14 cellular contexts compared by ENCODE assay signal in genomic region chr13:21594715-21595545, GRCh38. TPM values are rescaled to one million over a fixed set of nuclear protein-coding genes. Genes with fewer than 3 reads are reported as not detected.
DNase-seq lines count a peak whose midpoint lies in the region; ATAC-seq and TF ChIP-seq lines count a peak whose summit lies in the region.
"Had no signal": no experiment of that assay in that cellular context is flagged by ENCODE, and none has a peak within 500 bp of the region (broad histone marks: within the 10 kb centered on the region; RNA-seq: fewer than 3 reads in every experiment).

No MANE protein-coding gene starts in this region.

- peaks cover 39% of the 10 kb centered on the region for H3K4me1 ChIP-seq in Loucy (ENCODE audit: insufficient read depth, low read length, poor library complexity, severe bottlenecking)
- H3K4me1 ChIP-seq in PC-9 (replicated peaks; ENCODE audit: insufficient read depth) = no peaks in the 10 kb centered on the region

- H3K9me3 ChIP-seq in Loucy (ENCODE audit: insufficient read depth, low read depth, low read length) (no peaks in the 10 kb centered on the region), PC-9 (ENCODE audit: insufficient read depth, low read depth) (no peaks in the 10 kb centered on the region; the same call in 1 of the 2 replicates)

- peaks cover 66% of the 10 kb centered on the region for H3K4me1 Mint-ChIP-seq in stimulated activated effector memory CD8-positive, alpha-beta T cell treated with anti-CD3 and anti-CD28 coated beads, Interleukin-12 subunit alpha, Interleukin-12 subunit beta, amount 100 ng/mL, for 72 hours
- peaks cover 15% of the 10 kb centered on the region for H3K4me1 Mint-ChIP-seq in osteocyte (ENCODE audit: unreplicated experiment)

- H3K4me3 ChIP-seq in Loucy (ENCODE audit: low read length, poor library complexity, severe bottlenecking) = no peak overlapping the region
- no peak overlapping the region for H3K4me3 ChIP-seq in PC-9

- H3K27ac ChIP-seq in PC-9 = no peak overlapping the region

- H3K79me2 ChIP-seq in Loucy (ENCODE audit: insufficient read depth, low read length) (peaks cover 89% of the 10 kb centered on the region), PC-9 (ENCODE audit: low read depth) (peaks cover 32% of the 10 kb centered on the region; the same call in 1 of the 2 replicates)

- intact Hi-C loops in PC-9 (cut with micrococcal nuclease; ENCODE audit: unreplicated experiment) = no loop called here

- no peak overlapping the region for H3K27ac Mint-ChIP-seq in stimulated activated effector memory CD8-positive, alpha-beta T cell treated with anti-CD3 and anti-CD28 coated beads, Interleukin-12 subunit alpha, Interleukin-12 subunit beta, amount 100 ng/mL, for 72 hours
- H3K27ac Mint-ChIP-seq in osteocyte (ENCODE audit: unreplicated experiment) = no peak overlapping the region

- H3K9me3 Mint-ChIP-seq in stimulated activated effector memory CD8-positive, alpha-beta T cell treated with anti-CD3 and anti-CD28 coated beads, Interleukin-12 subunit alpha, Interleukin-12 subunit beta, amount 100 ng/mL, for 72 hours = no peaks in the 10 kb centered on the region
- H3K9me3 Mint-ChIP-seq in osteocyte (ENCODE audit: unreplicated experiment) = peaks cover 11% of the 10 kb centered on the region
- H3K9me3 Mint-ChIP-seq: activated T-cell treated with anti-CD3 and anti-CD28 coated beads, Interleukin-2, amount 50 U/mL, for 4 hours; central memory CD8-positive, alpha-beta T cell; natural killer cell had no signal

- no peak overlapping the region for H2AFZ ChIP-seq in Loucy (ENCODE audit: low read length)
- H2AFZ ChIP-seq in PC-9 = no peak overlapping the region

- no peaks in the 10 kb centered on the region for H3F3A ChIP-seq in Loucy (ENCODE audit: low read depth)
- no peaks in the 10 kb centered on the region for H3F3A ChIP-seq in PC-9 (ENCODE audit: insufficient read depth, low read depth)

- H3K4me2 ChIP-seq in Loucy (ENCODE audit: low read depth, low read length, poor library complexity, severe bottlenecking) = peak overlapping the region; percentile 39
- no peak overlapping the region for H3K4me2 ChIP-seq in PC-9

- CTCF ChIA-PET in PC-9 (lab: Charles Lee) = no interaction called here

- TF ChIP-seq CTCF in Loucy (conservative IDR thresholded peaks at IDR 0.05; ENCODE audit: low read length) = no peak
- no peak for TF ChIP-seq CTCF in osteocyte (IDR thresholded peaks at IDR 0.05)
- no peak for TF ChIP-seq CTCF in PC-9 (conservative IDR thresholded peaks at IDR 0.05)

- no TSS peak for BruUV-seq in PC-9 (replicated peaks; lab: Mats Ljungman, UMichigan)

- POLR2A ChIA-PET in PC-9 (lab: Charles Lee; ENCODE audit: unreplicated experiment) = no interaction called here

- no peak overlapping the region for H3K4me3 Mint-ChIP-seq in stimulated activated effector memory CD8-positive, alpha-beta T cell treated with anti-CD3 and anti-CD28 coated beads, Interleukin-12 subunit alpha, Interleukin-12 subunit beta, amount 100 ng/mL, for 72 hours
- H3K4me3 Mint-ChIP-seq in osteocyte (ENCODE audit: unreplicated experiment) = no peak overlapping the region
- H3K4me3 Mint-ChIP-seq: activated T-cell treated with anti-CD3 and anti-CD28 coated beads, Interleukin-2, amount 50 U/mL, for 4 hours; natural killer cell had no signal

- peaks cover 12% of the 10 kb centered on the region for H3K36me3 Mint-ChIP-seq in stimulated activated effector memory CD8-positive, alpha-beta T cell treated with anti-CD3 and anti-CD28 coated beads, Interleukin-12 subunit alpha, Interleukin-12 subunit beta, amount 100 ng/mL, for 72 hours
- H3K36me3 Mint-ChIP-seq in osteocyte (ENCODE audit: unreplicated experiment) = peaks cover 9% of the 10 kb centered on the region
- H3K36me3 Mint-ChIP-seq: natural killer cell had no signal

- DNase-seq in NCI-H82 (lab: John Stamatoyannopoulos, UW) (no peak), osteocyte (ENCODE audit: extremely low spot score, unreplicated experiment) (no peak), PC-9 (no peak)
- no peak for DNase-seq in stimulated activated effector memory CD8-positive, alpha-beta T cell treated with anti-CD3 and anti-CD28 coated beads, Interleukin-12 subunit alpha, Interleukin-12 subunit beta, amount 100 ng/mL, for 72 hours (ENCODE audit: low spot score in 2 of 2)
- DNase-seq: activated T-cell treated with anti-CD3 and anti-CD28 coated beads, Interleukin-2, amount 50 U/mL, for 4 hours; natural killer cell; NCI-H1105; NK-92 treated with Interleukin-12 subunit alpha and Interleukin-12 subunit beta, amount 100 ng/mL, for 24 hours; T-helper 9 cell had no signal

- H3K9me2 ChIP-seq in Loucy (replicated peaks; ENCODE audit: low read depth, low read length) = no peaks in the 10 kb centered on the region
- no peaks in the 10 kb centered on the region for H3K9me2 ChIP-seq in PC-9 (ENCODE audit: insufficient read depth)

- H3K36me3 ChIP-seq in Loucy (ENCODE audit: insufficient read depth, low read length) (no peaks in the 10 kb centered on the region), PC-9 (ENCODE audit: low read depth) (no peaks in the 10 kb centered on the region)

- ATAC-seq in GM18502 (IDR thresholded peaks at IDR 0.05; ENCODE audit: poor library complexity, unreplicated experiment) (peak; percentile 70), GM19438 (IDR thresholded peaks at IDR 0.05; ENCODE audit: low read depth, unreplicated experiment) (peak; percentile 44), HG02884 (IDR thresholded peaks at IDR 0.05; ENCODE audit: unreplicated experiment) (peak; percentile 54)
- ATAC-seq in stimulated activated effector memory CD8-positive, alpha-beta T cell treated with anti-CD3 and anti-CD28 coated beads, Interleukin-12 subunit alpha, Interleukin-12 subunit beta, amount 100 ng/mL, for 72 hours = no peak

- H4K20me1 ChIP-seq in Loucy (ENCODE audit: insufficient read depth, low read length, poor library complexity, severe bottlenecking) (peaks cover 6% of the 10 kb centered on the region), PC-9 (ENCODE audit: insufficient read depth) (0 out of 2 replicates have a peak, but pooled peaks cover 11% of the 10 kb centered on the region)

- H3K27me3 ChIP-seq in Loucy (ENCODE audit: insufficient read depth, low read length, poor library complexity, severe bottlenecking) (no peaks in the 10 kb centered on the region), PC-9 (ENCODE audit: insufficient read depth, low read depth) (no peaks in the 10 kb centered on the region)

- peak overlapping the region; percentile 3 for H3K9ac ChIP-seq in Loucy (ENCODE audit: low read depth, low read length, poor library complexity, severe bottlenecking)

- no peaks in the 10 kb centered on the region for H3K27me3 Mint-ChIP-seq in osteocyte (ENCODE audit: unreplicated experiment)
- H3K27me3 Mint-ChIP-seq: central memory CD8-positive, alpha-beta T cell had no signal

RNA-seq across cellular contexts. Expression of gene MICU2, which starts 9.0 kb away (rescaled TPM):
- 31.0 and 31.6 TPM in 2 replicates for total RNA-seq in osteocyte
- 17.0 and 18.3 TPM in 2 replicates for total RNA-seq in PC-9 (2021)
